ENCODE assay signal across 1 cellular context in genomic region chr6:138176652-138177232, GRCh38.
A peak's percentile ranks its signal among the peaks of the same experiment; 100 is the strongest.
TF ChIP-seq lines count a peak whose summit lies in the region.

No MANE protein-coding gene starts in this region.

TF ChIP-seq in HEK293, 187 proteins besides CTCF, POLR2A, EP300 and RAD21 (continued from another document and continues in another):
- TF ChIP-seq BCL6B (tag by site-specific recombination; IDR thresholded peaks at IDR 0.05) = no peak
- peak; percentile 92 for TF ChIP-seq ZNF555 (tag by site-specific recombination; conservative IDR thresholded peaks at IDR 0.05)
- TF ChIP-seq ZNF785 (tag by site-specific recombination; IDR thresholded peaks at IDR 0.05) = no peak
- TF ChIP-seq ZNF843 (tag by site-specific recombination; IDR thresholded peaks at IDR 0.05) = no peak
- TF ChIP-seq ZNF610 (tag by site-specific recombination; IDR thresholded peaks at IDR 0.05; ENCODE audit: borderline replicate concordance) = 0 out of 2 replicates have a peak, but pooled peaks have one; percentile 41
- no peak for TF ChIP-seq PRDM2 (tag by site-specific recombination; IDR thresholded peaks at IDR 0.05; ENCODE audit: borderline replicate concordance)
- no peak for TF ChIP-seq KLF16 (tag by site-specific recombination; IDR thresholded peaks at IDR 0.05)
- no peak for TF ChIP-seq ZNF398 (tag by site-specific recombination; IDR thresholded peaks at IDR 0.05)
- TF ChIP-seq GLIS2 (tag by site-specific recombination; IDR thresholded peaks at IDR 0.05) = no peak
- TF ChIP-seq ZNF174 (tag by site-specific recombination; IDR thresholded peaks at IDR 0.05) = no peak
- no peak for TF ChIP-seq ZBTB20 (tag by site-specific recombination; IDR thresholded peaks at IDR 0.05)
- no peak for TF ChIP-seq ZNF157 (tag by site-specific recombination; IDR thresholded peaks at IDR 0.05)
- TF ChIP-seq ZNF426 (tag by site-specific recombination; IDR thresholded peaks at IDR 0.05) = peak; percentile 94
- no peak for TF ChIP-seq ZNF366 (tag by site-specific recombination; conservative IDR thresholded peaks at IDR 0.05)
- 0 out of 2 replicates have a peak, but pooled peaks have one; percentile 21 for TF ChIP-seq ZNF280D (tag by site-specific recombination; IDR thresholded peaks at IDR 0.05)
- peak; percentile 83 for TF ChIP-seq ZXDB (tag by site-specific recombination; IDR thresholded peaks at IDR 0.05)
- TF ChIP-seq ZNF600 (tag by site-specific recombination; IDR thresholded peaks at IDR 0.05) = no peak
- TF ChIP-seq ZBTB11 (tag by site-specific recombination; conservative IDR thresholded peaks at IDR 0.05; ENCODE audit: low read depth) = peak; percentile 80
- no peak for TF ChIP-seq ZNF660 (tag by site-specific recombination; IDR thresholded peaks at IDR 0.05)
- no peak for TF ChIP-seq ZNF776 (tag by site-specific recombination; IDR thresholded peaks at IDR 0.05; ENCODE audit: borderline replicate concordance)
- TF ChIP-seq ZNF121 (tag by site-specific recombination; IDR thresholded peaks at IDR 0.05) = no peak
- no peak for TF ChIP-seq KLF1 (tag by site-specific recombination; IDR thresholded peaks at IDR 0.05)
- TF ChIP-seq ZBTB17 (tag by site-specific recombination; IDR thresholded peaks at IDR 0.05) = no peak
- TF ChIP-seq EGR2 (tag by site-specific recombination; IDR thresholded peaks at IDR 0.05; ENCODE audit: low read depth) = no peak
- no peak for TF ChIP-seq ZNF548 (tag by site-specific recombination; IDR thresholded peaks at IDR 0.05)
- no peak for TF ChIP-seq ZNF530 (tag by site-specific recombination; IDR thresholded peaks at IDR 0.05; ENCODE audit: low read depth)
- no peak for TF ChIP-seq ZNF777 (tag by site-specific recombination; IDR thresholded peaks at IDR 0.05; ENCODE audit: borderline replicate concordance)
- no peak for TF ChIP-seq WT1 (tag by site-specific recombination; IDR thresholded peaks at IDR 0.05)
- no peak for TF ChIP-seq ZSCAN18 (tag by site-specific recombination; IDR thresholded peaks at IDR 0.05)
- peak; percentile 56 for TF ChIP-seq ZNF654 (tag by site-specific recombination; IDR thresholded peaks at IDR 0.05; ENCODE audit: low read depth)
- no peak for TF ChIP-seq ZNF837 (tag by site-specific recombination; IDR thresholded peaks at IDR 0.05)
- peak; percentile 81 for TF ChIP-seq ZNF623 (tag by site-specific recombination; IDR thresholded peaks at IDR 0.05)
- 0 out of 2 replicates have a peak, but pooled peaks have one; percentile 57 for TF ChIP-seq ZFP37 (tag by site-specific recombination; IDR thresholded peaks at IDR 0.05)
- no peak for TF ChIP-seq ZFP3 (tag by site-specific recombination; IDR thresholded peaks at IDR 0.05; ENCODE audit: low read depth)
- TF ChIP-seq TCF7L2 (IDR thresholded peaks at IDR 0.05; ENCODE audit: borderline replicate concordance, low read depth, low read length) = no peak
- TF ChIP-seq ZNF214 (tag by site-specific recombination; IDR thresholded peaks at IDR 0.05; ENCODE audit: borderline replicate concordance) = no peak; the same call in 1 of the 2 replicates
- TF ChIP-seq ZNF76 (tag by site-specific recombination; IDR thresholded peaks at IDR 0.05; ENCODE audit: borderline replicate concordance, low read depth) = no peak
- TF ChIP-seq ZNF510 (tag by site-specific recombination; IDR thresholded peaks at IDR 0.05; ENCODE audit: insufficient replicate concordance) = peak; percentile 88
- no peak for TF ChIP-seq PRDM6 (tag by site-specific recombination; IDR thresholded peaks at IDR 0.05)
- TF ChIP-seq ZNF692 (tag by site-specific recombination; IDR thresholded peaks at IDR 0.05) = no peak
- TF ChIP-seq ZNF184 (tag by site-specific recombination; IDR thresholded peaks at IDR 0.05) = peak; percentile 63; the same call in 1 of the 2 replicates
